12 cellular contexts compared by ENCODE assay signal in the genomic region with DNA sequence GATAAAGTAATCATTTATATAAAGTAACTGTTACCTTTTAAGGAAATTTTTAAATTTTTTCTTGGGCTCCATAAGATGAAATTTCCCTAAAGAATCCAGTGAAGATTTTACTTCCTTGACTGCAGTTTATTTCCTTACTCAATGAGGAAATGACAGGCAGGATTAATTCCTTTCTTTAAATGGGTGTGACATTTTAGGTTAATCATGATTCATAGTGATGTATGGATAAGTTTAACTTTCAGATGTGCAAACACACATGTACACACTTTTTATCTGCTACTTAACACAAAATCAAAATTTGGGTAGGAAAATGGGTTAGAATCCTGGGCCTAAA. TPM values are rescaled to one million over a fixed set of nuclear protein-coding genes. Genes with fewer than 3 reads are reported as not detected.
DNase-seq lines count a peak whose midpoint lies in the region; ATAC-seq and TF ChIP-seq lines count a peak whose summit lies in the region.
"Had no signal": no experiment of that assay in that cellular context is flagged by ENCODE, and none has a peak within 500 bp of the region (broad histone marks: within the 10 kb centered on the region; RNA-seq: fewer than 3 reads in every experiment).

No MANE protein-coding gene starts in this region.

- intact Hi-C loops in Panc1 (cut with micrococcal nuclease; ENCODE audit: unreplicated experiment), result loop anchor here (2.0 kb wide), 2 partner anchors 96 to 158 kb away; no protein-coding TSS in a partner anchor
- intact Hi-C loops in transverse colon (cut with DNase I; ENCODE audit: low total_unique reads), result no loop called here

- H3K36me3 ChIP-seq in Panc1 (ENCODE audit: control insufficient read depth, insufficient read depth, low read length) (no peaks in the 10 kb centered on the region), transverse colon (no peaks in the 10 kb centered on the region), tibial nerve (no peaks in the 10 kb centered on the region)
- H3K36me3 ChIP-seq: gastroesophageal sphincter had no signal

- H3K4me1 ChIP-seq in Panc1 (ENCODE audit: control insufficient read depth, insufficient read depth, low read length), result peaks cover 7% of the 10 kb centered on the region
- peaks cover 8 to 25% (median 14%) of the 10 kb centered on the region in 4 donors for H3K4me1 ChIP-seq in transverse colon
- H3K4me1 ChIP-seq in tibial nerve, result peaks cover 0 to 20% (median 3%) of the 10 kb centered on the region in 4 donors

- H3K27ac ChIP-seq in Panc1 (ENCODE audit: low read length) (peak overlapping the region; percentile 4; the same call in 1 of the 2 replicates), epithelial cell of prostate (peak overlapping the region; percentile 91), transverse colon (peak overlapping the region; percentile 66 to 83 (median 77)), tibial nerve (no peak overlapping the region)

- no peak overlapping the region for H3K4me3 Mint-ChIP-seq in activated T-cell treated with anti-CD3 and anti-CD28 coated beads, Interleukin-2, amount 50 U/mL, for 24 hours

- no TSS peak for BruUV-seq in Panc1 (replicated peaks; lab: Mats Ljungman, UMichigan)

- H3K4me1 Mint-ChIP-seq in activated T-cell treated with anti-CD3 and anti-CD28 coated beads, Interleukin-2, amount 50 U/mL, for 24 hours (ENCODE audit: low read depth), result peaks cover 15% of the 10 kb centered on the region

- no peak for TF ChIP-seq POLR2A in transverse colon (IDR thresholded peaks at IDR 0.05)
- TF ChIP-seq POLR2A in tibial nerve (IDR thresholded peaks at IDR 0.05), result no peak

- no peaks in the 10 kb centered on the region for H3K27me3 Mint-ChIP-seq in activated T-cell treated with anti-CD3 and anti-CD28 coated beads, Interleukin-2, amount 50 U/mL, for 24 hours

- no peak overlapping the region for H3K4me3 ChIP-seq in Panc1 (ENCODE audit: low read depth in 2 of 2, low read length in 2 of 2)
- H3K4me3 ChIP-seq in transverse colon, result no peak overlapping the region
- H3K4me3 ChIP-seq in tibial nerve, result no peak overlapping the region
- H3K4me3 ChIP-seq: lung had no signal

- in situ Hi-C loops in Panc1 (cut with HindIII; ENCODE audit: low pct_unique_long_range_greater_than_20kb, low sequenced_read_pairs), result no loop called here
- in situ Hi-C loops in transverse colon (cut with MboI; ENCODE audit: low pct_ligation_motif_present in 1 of 4, low pct_unique_long_range_greater_than_20kb in 1 of 4, low sequenced_read_pairs in 3 of 4), result loop anchor here in 1 of 4 donors (25.0 kb wide), 1 partner anchor 155 kb away; no protein-coding TSS in a partner anchor

- H3K27me3 ChIP-seq in Panc1 (ENCODE audit: control insufficient read depth, insufficient read depth, low read length) (no peaks in the 10 kb centered on the region), transverse colon (no peaks in the 10 kb centered on the region), tibial nerve (no peaks in the 10 kb centered on the region)
- H3K27me3 ChIP-seq: gastroesophageal sphincter had no signal

- H3K9me3 ChIP-seq in Panc1 (ENCODE audit: control insufficient read depth, insufficient read depth, low read depth, low read length) (no peaks in the 10 kb centered on the region), transverse colon (no peaks in the 10 kb centered on the region), tibial nerve (no peaks in the 10 kb centered on the region)
- H3K9me3 ChIP-seq: gastroesophageal sphincter had no signal

- TF ChIP-seq CTCF in Panc1 (IDR thresholded peaks at IDR 0.05) (no peak), transverse colon (IDR thresholded peaks at IDR 0.05) (no peak), tibial nerve (IDR thresholded peaks at IDR 0.05) (no peak)

- no peak for DNase-seq in activated T-cell treated with anti-CD3 and anti-CD28 coated beads, Interleukin-2, amount 50 U/mL, for 24 hours
- no peak for DNase-seq in activated T-cell treated with anti-CD3 and anti-CD28 coated beads, Interleukin-2, amount 50 U/mL, for 48 hours
- DNase-seq in Panc1 (ENCODE audit: low read depth, low spot score) (no peak), epithelial cell of prostate (ENCODE audit: low read depth, low spot score) (no peak), transverse colon (no peak), tibial nerve (ENCODE audit: low spot score in 2 of 2) (no peak)
- no peak for DNase-seq in stimulated activated CD4-positive, alpha-beta T cell treated with anti-CD3 and anti-CD28 coated beads, Interleukin-2, amount 100 ng/mL, for 48 hours
- DNase-seq: activated gamma-delta T cell treated with Interleukin-2 at 50 U/mL for 16 hours, aorta had no signal

- TF ChIP-seq EP300 in transverse colon (IDR thresholded peaks at IDR 0.05; ENCODE audit: low read depth) (no peak), tibial nerve (IDR thresholded peaks at IDR 0.05) (no peak)

- H3K36me3 Mint-ChIP-seq in activated T-cell treated with anti-CD3 and anti-CD28 coated beads, Interleukin-2, amount 50 U/mL, for 24 hours (ENCODE audit: low read depth), result no peaks in the 10 kb centered on the region

- no peaks in the 10 kb centered on the region for H3K9me3 Mint-ChIP-seq in activated T-cell treated with anti-CD3 and anti-CD28 coated beads, Interleukin-2, amount 50 U/mL, for 24 hours

- peak overlapping the region; percentile 40 for H3K27ac Mint-ChIP-seq in activated T-cell treated with anti-CD3 and anti-CD28 coated beads, Interleukin-2, amount 50 U/mL, for 24 hours

- POLR2A ChIA-PET in Panc1 (lab: Charles Lee), result no interaction called here

- no peak for ATAC-seq in Panc1
- no peak for ATAC-seq in GM19395 (IDR thresholded peaks at IDR 0.05; ENCODE audit: unreplicated experiment)

- CTCF ChIA-PET in Panc1 (lab: Charles Lee), result no interaction called here

RNA-seq across cellular contexts. Expression of a gene that starts 11.2 kb away (rescaled TPM):
- total RNA-seq in Panc1 (2021; ENCODE audit: unreplicated experiment) (30.1 TPM), transverse colon (10 to 100 TPM; 27.2 to 38.2 (median 30.9) TPM), tibial nerve (10 to 100 TPM; 10.6 to 19.7 (median 14.4) TPM)
- polyA plus RNA-seq in Panc1 (2012; ENCODE audit: insufficient read length), result 21.1 TPM

RNA-seq across cellular contexts. Expression of a gene that starts 36.3 kb away (rescaled TPM):
- total RNA-seq in Panc1 (2021; ENCODE audit: unreplicated experiment) (66.6 TPM), transverse colon (10 to 100 TPM; 30.3 to 69.4 (median 42.0) TPM), tibial nerve (10 to 100 TPM in 3 of 4 donors, 1 to 10 TPM in 1; 9.6 to 20.9 (median 16.5) TPM)
- polyA plus RNA-seq in Panc1 (2012; ENCODE audit: insufficient read length), result 30.3 TPM

Comparison
In these comparisons a context has a peak if more than half of its experiments do, and no peak if none do; other contexts are left out.
1. H3K27ac ChIP-seq: peak in Panc1 (single experiment), epithelial cell of prostate (single experiment) and transverse colon (4 of 4); none in tibial nerve (0 of 4).